19 cellular contexts compared by ENCODE assay signal in the genomic region with DNA sequence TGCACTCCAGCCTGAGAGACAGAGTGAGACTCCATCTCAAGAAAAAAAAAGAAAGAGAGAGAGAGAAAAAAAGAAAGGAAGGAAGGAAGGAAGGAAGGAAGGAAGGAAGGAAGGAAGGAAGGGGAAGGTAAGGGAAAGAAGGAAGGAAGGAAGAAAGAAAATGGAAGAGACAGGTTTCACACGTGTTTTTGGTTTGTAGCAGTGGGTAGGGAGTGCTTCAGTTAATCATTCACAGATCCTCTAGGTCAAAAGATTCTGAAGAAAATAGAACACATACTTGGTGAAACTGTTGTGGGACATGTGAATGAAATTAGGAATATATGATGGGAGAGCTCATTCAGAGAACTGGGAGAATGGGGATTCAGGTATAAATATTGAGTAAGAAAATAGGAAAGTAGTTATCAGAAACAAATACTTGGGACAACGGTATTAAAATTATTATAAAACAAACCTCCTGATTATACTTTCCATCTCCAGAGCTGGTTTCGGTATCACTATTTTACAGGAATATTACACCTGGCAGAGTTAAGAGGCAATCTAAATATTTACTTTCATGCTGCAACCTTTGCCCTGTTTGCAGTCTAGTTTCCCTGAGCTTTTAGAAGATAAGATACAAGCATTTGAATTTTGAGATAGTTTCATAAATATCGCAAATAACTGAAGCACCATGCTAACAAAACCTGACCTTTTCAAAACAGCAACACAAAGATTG. TPM values are rescaled to one million over a fixed set of nuclear protein-coding genes. Genes with fewer than 3 reads are reported as not detected.
A peak's percentile ranks its signal among the peaks of the same experiment; 100 is the strongest.
DNase-seq lines count a peak whose midpoint lies in the region; TF ChIP-seq lines count a peak whose summit lies in the region.
"Had no signal": no experiment of that assay in that cellular context is flagged by ENCODE, and none has a peak within 500 bp of the region (broad histone marks: within the 10 kb centered on the region; RNA-seq: fewer than 3 reads in every experiment).

No MANE protein-coding gene starts in this region.

- no peaks in the 10 kb centered on the region for H3K36me3 Mint-ChIP-seq in endodermal cell (ENCODE audit: low read depth)
- H3K36me3 Mint-ChIP-seq: activated naive CD8-positive, alpha-beta T cell; mesothelial cell of epicardium; stimulated activated effector memory CD8-positive, alpha-beta T cell treated with anti-CD3 and anti-CD28 coated beads, Interleukin-12 subunit alpha, Interleukin-12 subunit beta, amount 100 ng/mL, for 72 hours had no signal

- DNase-seq in LoVo (ENCODE audit: low spot score) (peak; percentile 68), endodermal cell (no peak), KG1 (lab: John Stamatoyannopoulos, UW) (no peak), COR-L47 (lab: John Stamatoyannopoulos, UW) (no peak), NCI-H524 (lab: John Stamatoyannopoulos, UW) (no peak), RKO (ENCODE audit: low spot score) (no peak)
- DNase-seq: activated CD4-positive, CD25-positive, alpha-beta regulatory T cell; foreskin keratinocyte; hypothalamus; NCI-H1694 treated with DMSO at 0.1 percent for 48 hours; NCI-H446 treated with DMSO at 0.1 percent for 48 hours had no signal

- no peak overlapping the region for H3K27ac ChIP-seq in ACC112 (ENCODE audit: low read depth, low read length)
- H3K27ac ChIP-seq in endodermal cell (ENCODE audit: low read depth, low read length), result no peak overlapping the region
- H3K27ac ChIP-seq in muscle layer of duodenum (ENCODE audit: low read length), result peak overlapping the region; percentile 49
- H3K27ac ChIP-seq: foreskin keratinocyte, neutrophil, SJSA1 had no signal

- no peaks in the 10 kb centered on the region for H3K9me3 Mint-ChIP-seq in endodermal cell
- H3K9me3 Mint-ChIP-seq: stimulated activated effector memory CD8-positive, alpha-beta T cell treated with anti-CD3 and anti-CD28 coated beads, Interleukin-12 subunit alpha, Interleukin-12 subunit beta, amount 100 ng/mL, for 72 hours had no signal

- H3K36me3 ChIP-seq in ACC112 (ENCODE audit: insufficient read depth, low read length) (no peaks in the 10 kb centered on the region), endodermal cell (ENCODE audit: control insufficient read depth, insufficient read depth, low read length) (no peaks in the 10 kb centered on the region), muscle layer of duodenum (ENCODE audit: control insufficient read depth in 1 of 2, insufficient read depth in 2 of 2, low read length in 2 of 2) (no peaks in the 10 kb centered on the region)
- H3K36me3 ChIP-seq: neutrophil, SJSA1 had no signal

- H3K79me2 ChIP-seq in ACC112 (ENCODE audit: control insufficient read depth, insufficient read depth, low read length, unreplicated experiment), result no peaks in the 10 kb centered on the region

- 90 to 94% methylated on average over 1 to 3 of the region's 4 CpGs for WGBS in endodermal cell (ENCODE audit: insufficient coverage in 1 of 2, insufficient read length in 1 of 2), 2 experiments

- no peaks in the 10 kb centered on the region for H3K27me3 Mint-ChIP-seq in endodermal cell (ENCODE audit: insufficient read depth)
- H3K27me3 Mint-ChIP-seq: activated naive CD8-positive, alpha-beta T cell had no signal

- peak overlapping the region; percentile 23 for H2AFZ ChIP-seq in ACC112 (ENCODE audit: low read length, unreplicated experiment)

- peaks cover 4% of the 10 kb centered on the region for H3K4me1 ChIP-seq in ACC112 (ENCODE audit: control insufficient read depth, insufficient read depth, low read length, unreplicated experiment)
- H3K4me1 ChIP-seq in endodermal cell (ENCODE audit: control insufficient read depth, insufficient read depth, low read length), result no peaks in the 10 kb centered on the region
- H3K4me1 ChIP-seq in muscle layer of duodenum (ENCODE audit: control insufficient read depth in 1 of 2, insufficient read depth in 2 of 2, low read length in 2 of 2), result no peaks in the 10 kb centered on the region

- H3K4me3 Mint-ChIP-seq in endodermal cell, result no peak overlapping the region
- H3K4me3 Mint-ChIP-seq: activated naive CD8-positive, alpha-beta T cell; mesothelial cell of epicardium; stimulated activated effector memory CD8-positive, alpha-beta T cell treated with anti-CD3 and anti-CD28 coated beads, Interleukin-12 subunit alpha, Interleukin-12 subunit beta, amount 100 ng/mL, for 72 hours had no signal

- H3K4me1 Mint-ChIP-seq in endodermal cell, result peaks cover 12% of the 10 kb centered on the region
- H3K4me1 Mint-ChIP-seq: mesothelial cell of epicardium; stimulated activated effector memory CD8-positive, alpha-beta T cell treated with anti-CD3 and anti-CD28 coated beads, Interleukin-12 subunit alpha, Interleukin-12 subunit beta, amount 100 ng/mL, for 72 hours had no signal

- H3K9ac ChIP-seq in endodermal cell (ENCODE audit: extremely low read depth, low read length, poor library complexity, severe bottlenecking), result no peak overlapping the region

- H3K9me3 ChIP-seq in endodermal cell (ENCODE audit: control insufficient read depth, low read length) (no peaks in the 10 kb centered on the region), muscle layer of duodenum (ENCODE audit: control insufficient read depth in 1 of 2, low read length in 2 of 2) (no peaks in the 10 kb centered on the region)
- H3K9me3 ChIP-seq: neutrophil, SJSA1 had no signal

- H3K27ac Mint-ChIP-seq in endodermal cell, result no peak overlapping the region
- H3K27ac Mint-ChIP-seq: activated naive CD8-positive, alpha-beta T cell; mesothelial cell of epicardium; stimulated activated effector memory CD8-positive, alpha-beta T cell treated with anti-CD3 and anti-CD28 coated beads, Interleukin-12 subunit alpha, Interleukin-12 subunit beta, amount 100 ng/mL, for 72 hours had no signal

- H3K4me3 ChIP-seq in ACC112 (ENCODE audit: low read depth, low read length) (no peak overlapping the region), endodermal cell (ENCODE audit: low read length) (peak overlapping the region; percentile 60), muscle layer of duodenum (ENCODE audit: low read depth in 1 of 2, low read length in 2 of 2) (no peak overlapping the region)
- H3K4me3 ChIP-seq: SJSA1 had no signal

- no peak for TF ChIP-seq CTCF in endodermal cell (conservative IDR thresholded peaks at IDR 0.05)

- no peaks in the 10 kb centered on the region for H3K27me3 ChIP-seq in ACC112 (ENCODE audit: insufficient read depth, low read length)
- H3K27me3 ChIP-seq in endodermal cell (ENCODE audit: control insufficient read depth, insufficient read depth, low read length, poor library complexity, severe bottlenecking), result no peaks in the 10 kb centered on the region
- no peaks in the 10 kb centered on the region for H3K27me3 ChIP-seq in muscle layer of duodenum (ENCODE audit: low read depth, low read length)
- H3K27me3 ChIP-seq: foreskin keratinocyte, neutrophil, SJSA1 had no signal

RNA-seq across cellular contexts. Expression of a gene that starts 37.2 kb away (rescaled TPM):
- 10 to 100 TPM; 30.5 to 38.0 TPM for total RNA-seq in endodermal cell
- 3.9 TPM for polyA plus RNA-seq in endodermal cell (2013, experiment 1 of 2)
- polyA plus RNA-seq in endodermal cell (2013, experiment 2 of 2), result 4.1 TPM
- total RNA-seq: G401 had no signal

RNA-seq across cellular contexts. Expression of a gene that starts 40.5 kb away (rescaled TPM):
- 100 to 1,000 TPM; 117 to 124 TPM for total RNA-seq in endodermal cell
- polyA plus RNA-seq in endodermal cell (2013, experiment 1 of 2), result 22.9 TPM
- 22.1 TPM for polyA plus RNA-seq in endodermal cell (2013, experiment 2 of 2)
